In the genomic region with DNA sequence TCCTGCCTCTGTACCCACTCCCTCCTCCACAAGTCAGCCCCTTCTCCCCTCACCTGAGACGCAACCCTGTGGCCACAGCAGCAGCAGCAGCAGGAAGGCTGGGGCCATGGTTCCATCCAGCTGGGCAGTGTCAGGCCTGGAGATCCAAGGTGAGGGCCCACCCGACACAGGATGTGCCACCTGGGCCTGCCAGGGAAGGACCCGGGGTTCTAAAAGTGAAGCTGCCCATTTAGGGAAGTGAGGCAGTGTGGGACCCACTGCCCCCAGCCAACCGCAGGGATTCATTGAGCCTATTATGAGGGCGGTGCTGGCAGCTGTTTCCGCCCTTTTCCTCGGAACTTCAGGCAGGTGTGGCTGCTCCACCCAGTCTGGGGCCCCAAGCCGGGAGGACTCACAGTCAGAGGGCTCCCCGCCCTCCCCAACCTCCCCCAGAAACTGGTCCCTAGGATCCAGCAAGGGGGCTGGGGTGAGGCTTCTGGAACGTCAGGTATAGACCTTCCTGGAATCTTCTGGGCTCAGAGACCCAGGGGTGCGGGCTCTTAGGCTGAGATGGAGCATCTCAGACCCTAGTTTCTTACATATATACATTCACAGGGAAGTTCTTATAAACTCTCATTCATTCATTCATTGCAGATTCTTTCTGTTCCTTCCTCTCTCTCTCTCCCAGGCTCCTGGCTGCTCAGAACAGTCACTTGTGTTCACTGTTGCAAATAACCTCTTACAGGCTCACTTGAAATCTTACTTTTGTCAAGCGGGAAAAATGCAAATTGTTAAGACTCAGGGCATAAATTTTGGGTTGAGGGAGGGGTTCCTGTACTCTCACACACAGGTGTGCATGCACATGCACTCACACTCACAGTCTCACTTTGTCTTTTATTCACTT, we compare ENCODE assay signal across 8 cellular contexts.
DNase-seq lines count a peak whose midpoint lies in the region; ATAC-seq lines count a peak whose summit lies in the region.

Gene TREML2, minus strand, starts transcription at position 249 of the 883 bp plus-strand sequence. Its CDS starts 141 bp downstream, at position 108.

- peaks cover 11% of the 10 kb centered on the region for H3K36me3 Mint-ChIP-seq in effector memory CD8-positive, alpha-beta T cell (ENCODE audit: insufficient read depth)
- peaks cover 25% of the 10 kb centered on the region for H3K36me3 Mint-ChIP-seq in stimulated activated memory B cell treated with anti-CD40 and anti-IgM and Interleukin-4, amounts not matched to agents 10 μg/mL and 1 μg/mL and 100 μg/mL, for 72 hours

- H3K27ac Mint-ChIP-seq in effector memory CD8-positive, alpha-beta T cell: peak within 1 kb of the TSS; percentile 96 to 98
- peak within 1 kb of the TSS; percentile 87 for H3K27ac Mint-ChIP-seq in stimulated activated memory B cell treated with anti-CD40 and anti-IgM and Interleukin-4, amounts not matched to agents 10 μg/mL and 1 μg/mL and 100 μg/mL, for 72 hours

- ATAC-seq in GM21723 (IDR thresholded peaks at IDR 0.05; ENCODE audit: unreplicated experiment) (peak; percentile 32), HG03469 (IDR thresholded peaks at IDR 0.05; ENCODE audit: unreplicated experiment) (no peak)
- peak; percentile 19 for ATAC-seq in effector memory CD8-positive, alpha-beta T cell (replicated peaks)
- ATAC-seq in stimulated activated memory B cell treated with anti-CD40 and anti-IgM and Interleukin-4, amounts not matched to agents 10 μg/mL and 1 μg/mL and 100 μg/mL, for 72 hours: peak; percentile 86

- H3K4me3 Mint-ChIP-seq in effector memory CD8-positive, alpha-beta T cell: peak within 1 kb of the TSS; percentile 76 to 79
- peak within 1 kb of the TSS; percentile 67 for H3K4me3 Mint-ChIP-seq in stimulated activated memory B cell treated with anti-CD40 and anti-IgM and Interleukin-4, amounts not matched to agents 10 μg/mL and 1 μg/mL and 100 μg/mL, for 72 hours

- H3K27me3 Mint-ChIP-seq in effector memory CD8-positive, alpha-beta T cell: no peaks in the 10 kb centered on the region
- H3K27me3 Mint-ChIP-seq in stimulated activated memory B cell treated with anti-CD40 and anti-IgM and Interleukin-4, amounts not matched to agents 10 μg/mL and 1 μg/mL and 100 μg/mL, for 72 hours: no peaks in the 10 kb centered on the region

- DNase-seq in OCI-M1 (lab: John Stamatoyannopoulos, UW) (peak; percentile 63), kidney glomerular epithelial cell (lab: John Stamatoyannopoulos, UW) (no peak), middle frontal gyrus (ENCODE audit: extremely low spot score, low spot score) (no peak), NCI-H2171 treated with DMSO at 0.1 percent for 48 hours (lab: John Stamatoyannopoulos, UW) (no peak)
- no peak for DNase-seq in effector memory CD8-positive, alpha-beta T cell

- H3K9me3 Mint-ChIP-seq in effector memory CD8-positive, alpha-beta T cell: no peaks in the 10 kb centered on the region
- no peaks in the 10 kb centered on the region for H3K9me3 Mint-ChIP-seq in stimulated activated memory B cell treated with anti-CD40 and anti-IgM and Interleukin-4, amounts not matched to agents 10 μg/mL and 1 μg/mL and 100 μg/mL, for 72 hours

- H3K4me1 Mint-ChIP-seq in effector memory CD8-positive, alpha-beta T cell (ENCODE audit: low read depth in 2 of 2): peaks cover 44 to 55% of the 10 kb centered on the region in 2 donors
- H3K4me1 Mint-ChIP-seq in stimulated activated memory B cell treated with anti-CD40 and anti-IgM and Interleukin-4, amounts not matched to agents 10 μg/mL and 1 μg/mL and 100 μg/mL, for 72 hours: peaks cover 59% of the 10 kb centered on the region
